ENCODE assay signal across 15 cellular contexts in genomic region chr4:105605493-105605892, GRCh38. TPM values are rescaled to one million over a fixed set of nuclear protein-coding genes. Genes with fewer than 3 reads are reported as not detected.
DNase-seq lines count a peak whose midpoint lies in the region; ATAC-seq and TF ChIP-seq lines count a peak whose summit lies in the region.
"Had no signal": no experiment of that assay in that cellular context is flagged by ENCODE, and none has a peak within 500 bp of the region (broad histone marks: within the 10 kb centered on the region; RNA-seq: fewer than 3 reads in every experiment).

No MANE protein-coding gene starts in this region.

- no peak for TF ChIP-seq CTCF in left lung (IDR thresholded peaks at IDR 0.05)

- DNase-seq in NCI-H2081 treated with DMSO at 0.1 percent for 48 hours (lab: John Stamatoyannopoulos, UW) = peak; percentile 7
- peak; percentile 27 for DNase-seq in adipocyte (ENCODE audit: low read depth)
- DNase-seq in left lung = no peak
- no peak for DNase-seq in COLO668 (lab: John Stamatoyannopoulos, UW; ENCODE audit: unreplicated experiment)
- DNase-seq: activated naive CD4-positive, alpha-beta T cell treated with anti-CD3 and anti-CD28 coated beads, Interleukin-2, amount 50 U/mL, for 16 hours; Calu3; NCI-H187; retina had no signal

- H3K4me3 ChIP-seq in adipocyte (ENCODE audit: low read length) (no peak overlapping the region), left lung (no peak overlapping the region)
- H3K4me3 ChIP-seq: SJSA1 had no signal

- H3K9ac ChIP-seq in adipocyte (ENCODE audit: low read length) = no peak overlapping the region

- peaks cover 14% of the 10 kb centered on the region for H3K27me3 ChIP-seq in adipocyte (replicated peaks; ENCODE audit: control insufficient read depth, insufficient read depth, low read length)
- no peaks in the 10 kb centered on the region for H3K27me3 ChIP-seq in left lung
- H3K27me3 ChIP-seq: SJSA1 had no signal

- H3K36me3 ChIP-seq in adipocyte (ENCODE audit: control insufficient read depth, insufficient read depth, low read length, severe bottlenecking) (no peaks in the 10 kb centered on the region), left lung (no peaks in the 10 kb centered on the region)
- H3K36me3 ChIP-seq: SJSA1 had no signal

- H3K27ac ChIP-seq in left lung = no peak overlapping the region
- H3K27ac ChIP-seq: SJSA1 had no signal

- H3K4me1 ChIP-seq in adipocyte (ENCODE audit: control insufficient read depth, insufficient read depth, low read length) (peaks cover 10% of the 10 kb centered on the region), left lung (no peaks in the 10 kb centered on the region)
- H3K4me1 ChIP-seq: SJSA1 had no signal

- intact Hi-C loops in left lung (cut with DNase I) = no loop called here

- ATAC-seq in GM19351 (IDR thresholded peaks at IDR 0.05; ENCODE audit: unreplicated experiment) (peak; percentile 42), left lung (peak; percentile 37), GM21717 (IDR thresholded peaks at IDR 0.05; ENCODE audit: unreplicated experiment) (no peak), HG03342 (IDR thresholded peaks at IDR 0.05; ENCODE audit: unreplicated experiment) (no peak), HG03432 (IDR thresholded peaks at IDR 0.05; ENCODE audit: unreplicated experiment) (no peak)

- H3K9me3 ChIP-seq in adipocyte (ENCODE audit: control insufficient read depth, low read length) = peaks cover 3% of the 10 kb centered on the region
- H3K9me3 ChIP-seq in left lung = no peaks in the 10 kb centered on the region
- H3K9me3 ChIP-seq: SJSA1 had no signal

RNA-seq across cellular contexts. Expression of gene ARHGEF38, which starts 53.1 kb away (rescaled TPM):
- total RNA-seq in left lung = 10 to 100 TPM; 12.0 to 12.1 TPM
- total RNA-seq: endothelial cell of umbilical vein, H1, SJSA1 had no signal

Comparison
In these comparisons a context has a peak if more than half of its experiments do, and no peak if none do; other contexts are left out.
1. ATAC-seq: peak in GM19351 (single experiment) and left lung (single experiment); none in GM21717 (single experiment), HG03342 (single experiment) and HG03432 (single experiment).
2. DNase-seq: peak in NCI-H2081 treated with DMSO at 0.1 percent for 48 hours (single experiment) and adipocyte (single experiment); none in left lung (0 of 2) and COLO668 (single experiment).